Comparison of ENCODE assay signal across 19 cellular contexts in the genomic region with DNA sequence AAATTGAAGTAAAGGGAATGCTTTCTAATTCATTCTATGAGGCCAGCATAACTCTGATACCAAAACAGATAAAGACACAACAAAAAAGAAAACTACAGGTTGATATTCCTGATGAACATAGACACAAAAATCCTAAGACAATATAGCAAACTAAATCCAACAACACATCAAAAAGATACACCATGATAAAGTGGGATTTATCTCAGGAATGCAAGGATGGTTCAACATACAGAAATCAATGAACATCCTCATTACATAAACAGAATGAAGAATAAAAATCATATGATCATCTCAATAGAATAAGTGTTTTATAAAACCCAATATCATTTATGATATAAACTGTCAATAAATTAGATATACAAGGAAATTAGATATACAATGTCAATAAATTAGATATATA.
"Had no signal": no experiment of that assay in that cellular context is flagged by ENCODE, and none has a peak within 500 bp of the region (broad histone marks: within the 10 kb centered on the region; RNA-seq: fewer than 3 reads in every experiment).

No MANE protein-coding gene starts in this region.

- DNase-seq: IMR-90, Kasumi-1, MM.1S, NCI-H1092 treated with DMSO at 0.1 percent for 48 hours, NCI-H1436, NCI-H187, NCI-H2029, NCI-H2081 treated with DMSO at 0.1 percent for 48 hours, NCI-H2171 treated with DMSO at 0.1 percent for 48 hours, NCI-H2227 treated with DMSO at 0.1 percent for 48 hours, NCI-H524, NCI-H526 treated with DMSO at 0.1 percent for 48 hours, NCI-H748 treated with DMSO at 0.1 percent for 48 hours, SHP77, SK-N-SH, SW 1271, T-cell had no signal

- H3K4me2 ChIP-seq: KMS-11, SK-N-SH had no signal

- H3K9ac ChIP-seq: KMS-11, SK-N-SH had no signal

- H3K27ac ChIP-seq: KMS-11, RWPE1 had no signal

- ATAC-seq: T-cell had no signal
